Comparison of ENCODE assay signal across 1 cellular context in the genomic region with DNA sequence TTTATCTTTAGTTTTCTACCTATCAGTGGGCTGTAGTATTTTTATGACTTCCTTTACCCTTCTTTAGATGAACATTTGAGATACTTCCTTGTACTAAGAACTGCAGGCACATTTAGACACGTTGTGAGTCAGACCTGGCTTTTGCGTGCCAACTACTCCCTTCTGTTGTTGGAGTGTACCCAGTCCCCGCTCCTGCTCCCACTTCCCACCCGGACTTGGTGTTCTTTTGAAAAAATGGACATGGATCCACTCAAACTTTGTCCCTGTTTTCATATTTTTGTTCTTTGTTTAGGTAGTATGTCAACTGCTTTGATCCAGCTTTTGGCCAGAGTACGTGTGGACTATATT.
TF ChIP-seq lines count a peak whose summit lies in the region.

No MANE protein-coding gene starts in this region.

TF ChIP-seq in GM23338, 12 proteins besides CTCF, POLR2A, EP300 and RAD21 (continued from another document):
- TF ChIP-seq, protein P1, sequence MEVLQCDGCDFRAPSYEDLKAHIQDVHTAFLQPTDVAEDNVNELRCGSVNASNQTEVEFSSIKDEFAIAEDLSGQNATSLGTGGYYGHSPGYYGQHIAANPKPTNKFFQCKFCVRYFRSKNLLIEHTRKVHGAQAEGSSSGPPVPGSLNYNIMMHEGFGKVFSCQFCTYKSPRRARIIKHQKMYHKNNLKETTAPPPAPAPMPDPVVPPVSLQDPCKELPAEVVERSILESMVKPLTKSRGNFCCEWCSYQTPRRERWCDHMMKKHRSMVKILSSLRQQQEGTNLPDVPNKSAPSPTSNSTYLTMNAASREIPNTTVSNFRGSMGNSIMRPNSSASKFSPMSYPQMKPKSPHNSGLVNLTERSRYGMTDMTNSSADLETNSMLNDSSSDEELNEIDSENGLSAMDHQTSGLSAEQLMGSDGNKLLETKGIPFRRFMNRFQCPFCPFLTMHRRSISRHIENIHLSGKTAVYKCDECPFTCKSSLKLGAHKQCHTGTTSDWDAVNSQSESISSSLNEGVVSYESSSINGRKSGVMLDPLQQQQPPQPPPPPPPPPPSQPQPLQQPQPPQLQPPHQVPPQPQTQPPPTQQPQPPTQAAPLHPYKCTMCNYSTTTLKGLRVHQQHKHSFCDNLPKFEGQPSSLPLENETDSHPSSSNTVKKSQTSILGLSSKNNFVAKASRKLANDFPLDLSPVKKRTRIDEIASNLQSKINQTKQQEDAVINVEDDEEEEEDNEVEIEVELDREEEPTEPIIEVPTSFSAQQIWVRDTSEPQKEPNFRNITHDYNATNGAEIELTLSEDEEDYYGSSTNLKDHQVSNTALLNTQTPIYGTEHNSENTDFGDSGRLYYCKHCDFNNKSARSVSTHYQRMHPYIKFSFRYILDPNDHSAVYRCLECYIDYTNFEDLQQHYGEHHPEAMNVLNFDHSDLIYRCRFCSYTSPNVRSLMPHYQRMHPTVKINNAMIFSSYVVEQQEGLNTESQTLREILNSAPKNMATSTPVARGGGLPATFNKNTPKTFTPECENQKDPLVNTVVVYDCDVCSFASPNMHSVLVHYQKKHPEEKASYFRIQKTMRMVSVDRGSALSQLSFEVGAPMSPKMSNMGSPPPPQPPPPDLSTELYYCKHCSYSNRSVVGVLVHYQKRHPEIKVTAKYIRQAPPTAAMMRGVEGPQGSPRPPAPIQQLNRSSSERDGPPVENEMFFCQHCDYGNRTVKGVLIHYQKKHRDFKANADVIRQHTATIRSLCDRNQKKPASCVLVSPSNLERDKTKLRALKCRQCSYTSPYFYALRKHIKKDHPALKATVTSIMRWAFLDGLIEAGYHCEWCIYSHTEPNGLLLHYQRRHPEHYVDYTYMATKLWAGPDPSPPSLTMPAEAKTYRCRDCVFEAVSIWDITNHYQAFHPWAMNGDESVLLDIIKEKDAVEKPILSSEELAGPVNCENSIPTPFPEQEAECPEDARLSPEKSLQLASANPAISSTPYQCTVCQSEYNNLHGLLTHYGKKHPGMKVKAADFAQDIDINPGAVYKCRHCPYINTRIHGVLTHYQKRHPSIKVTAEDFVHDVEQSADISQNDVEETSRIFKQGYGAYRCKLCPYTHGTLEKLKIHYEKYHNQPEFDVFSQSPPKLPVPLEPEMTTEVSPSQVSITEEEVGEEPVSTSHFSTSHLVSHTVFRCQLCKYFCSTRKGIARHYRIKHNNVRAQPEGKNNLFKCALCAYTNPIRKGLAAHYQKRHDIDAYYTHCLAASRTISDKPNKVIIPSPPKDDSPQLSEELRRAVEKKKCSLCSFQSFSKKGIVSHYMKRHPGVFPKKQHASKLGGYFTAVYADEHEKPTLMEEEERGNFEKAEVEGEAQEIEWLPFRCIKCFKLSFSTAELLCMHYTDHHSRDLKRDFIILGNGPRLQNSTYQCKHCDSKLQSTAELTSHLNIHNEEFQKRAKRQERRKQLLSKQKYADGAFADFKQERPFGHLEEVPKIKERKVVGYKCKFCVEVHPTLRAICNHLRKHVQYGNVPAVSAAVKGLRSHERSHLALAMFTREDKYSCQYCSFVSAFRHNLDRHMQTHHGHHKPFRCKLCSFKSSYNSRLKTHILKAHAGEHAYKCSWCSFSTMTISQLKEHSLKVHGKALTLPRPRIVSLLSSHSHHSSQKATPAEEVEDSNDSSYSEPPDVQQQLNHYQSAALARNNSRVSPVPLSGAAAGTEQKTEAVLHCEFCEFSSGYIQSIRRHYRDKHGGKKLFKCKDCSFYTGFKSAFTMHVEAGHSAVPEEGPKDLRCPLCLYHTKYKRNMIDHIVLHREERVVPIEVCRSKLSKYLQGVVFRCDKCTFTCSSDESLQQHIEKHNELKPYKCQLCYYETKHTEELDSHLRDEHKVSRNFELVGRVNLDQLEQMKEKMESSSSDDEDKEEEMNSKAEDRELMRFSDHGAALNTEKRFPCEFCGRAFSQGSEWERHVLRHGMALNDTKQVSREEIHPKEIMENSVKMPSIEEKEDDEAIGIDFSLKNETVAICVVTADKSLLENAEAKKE (CRISPR knock-in tag; IDR thresholded peaks at IDR 0.05) = no peak
